In the genomic region with DNA sequence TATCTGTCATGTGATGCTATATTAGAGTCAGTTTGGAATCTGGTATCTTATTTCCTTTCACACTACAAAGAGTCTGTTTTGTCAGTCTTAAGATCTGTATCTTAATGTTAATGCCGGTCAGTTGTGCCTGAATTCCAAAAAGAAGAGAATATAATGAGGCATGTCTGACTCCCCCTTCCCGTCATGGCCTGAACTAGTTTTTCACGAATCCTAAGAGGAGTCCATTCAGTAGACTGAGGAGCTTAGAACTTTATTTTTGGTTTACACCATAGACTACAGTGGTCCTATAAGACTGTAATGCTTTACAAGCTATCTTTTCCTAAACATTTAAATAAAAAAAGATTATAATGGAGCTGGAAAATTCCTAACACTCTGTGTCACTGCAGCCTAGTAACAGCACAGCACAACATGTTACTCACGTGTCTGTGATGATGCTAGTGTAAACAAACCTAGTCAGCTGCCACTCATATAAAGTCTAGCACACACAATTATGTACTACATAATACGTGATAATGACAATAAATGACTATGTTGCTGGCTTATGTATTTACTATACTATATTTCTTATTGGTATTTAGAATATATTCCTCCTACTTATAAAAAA, we compare ENCODE assay signal across 10 cellular contexts. TPM values are rescaled to one million over a fixed set of nuclear protein-coding genes. Genes with fewer than 3 reads are reported as not detected.
A peak's percentile ranks its signal among the peaks of the same experiment; 100 is the strongest.
DNase-seq lines count a peak whose midpoint lies in the region; ATAC-seq and TF ChIP-seq lines count a peak whose summit lies in the region.
"Had no signal": no experiment of that assay in that cellular context is flagged by ENCODE, and none has a peak within 500 bp of the region (broad histone marks: within the 10 kb centered on the region; RNA-seq: fewer than 3 reads in every experiment).

No MANE protein-coding gene starts in this region.

- H3K27me3 Mint-ChIP-seq in activated T-cell treated with anti-CD3 and anti-CD28 coated beads, Interleukin-2, amount 50 U/mL, for 4 hours (ENCODE audit: low read depth): no peaks in the 10 kb centered on the region
- H3K27me3 Mint-ChIP-seq: stimulated activated naive CD8-positive, alpha-beta T cell treated with anti-CD3 and anti-CD28 coated beads, Interleukin-15, Interleukin-2, amounts not matched to agents 100 ng/mL and 50 ng/mL, for 24 hours had no signal

- peaks cover 18% of the 10 kb centered on the region for H3K4me1 Mint-ChIP-seq in activated T-cell treated with anti-CD3 and anti-CD28 coated beads, Interleukin-2, amount 50 U/mL, for 4 hours (ENCODE audit: low read depth)

- no peak overlapping the region for H3K4me2 ChIP-seq in parathyroid adenoma (ENCODE audit: low read length)

- peak overlapping the region; percentile 6 for H3K27ac ChIP-seq in parathyroid adenoma

- H3K79me2 ChIP-seq in parathyroid adenoma: peaks cover 17% of the 10 kb centered on the region

- H3K36me3 Mint-ChIP-seq in activated T-cell treated with anti-CD3 and anti-CD28 coated beads, Interleukin-2, amount 50 U/mL, for 4 hours (ENCODE audit: insufficient read depth): peaks cover 46% of the 10 kb centered on the region

- no peak overlapping the region for H3K9ac ChIP-seq in parathyroid adenoma

- no peaks in the 10 kb centered on the region for H3K9me3 ChIP-seq in parathyroid adenoma (ENCODE audit: control insufficient read depth, low read length)

- H3K4me3 Mint-ChIP-seq in activated T-cell treated with anti-CD3 and anti-CD28 coated beads, Interleukin-2, amount 50 U/mL, for 4 hours: no peak overlapping the region
- H3K4me3 Mint-ChIP-seq: stimulated activated naive CD8-positive, alpha-beta T cell treated with anti-CD3 and anti-CD28 coated beads, Interleukin-15, Interleukin-2, amounts not matched to agents 100 ng/mL and 50 ng/mL, for 24 hours had no signal

- peaks cover 11% of the 10 kb centered on the region for H3K4me1 ChIP-seq in parathyroid adenoma

- DNase-seq in H4 (ENCODE audit: low spot score): peak; percentile 33
- DNase-seq in NCI-H460 (ENCODE audit: extremely low read depth, low read depth): peak; percentile 9
- DNase-seq in epithelial cell of esophagus (ENCODE audit: low read depth): peak; percentile 83
- no peak for DNase-seq in activated T-cell treated with anti-CD3 and anti-CD28 coated beads, Interleukin-2, amount 50 U/mL, for 4 hours
- DNase-seq in NOMO-1 treated with dmso at 0.1 percent for 144 hours (lab: John Stamatoyannopoulos, UW; ENCODE audit: unreplicated experiment): no peak
- DNase-seq in occipital lobe (lab: John Stamatoyannopoulos, UW): no peak
- DNase-seq in NCI-H446 treated with DMSO at 0.1 percent for 48 hours (lab: John Stamatoyannopoulos, UW): no peak
- DNase-seq: MV-4-11 had no signal

- H2AFZ ChIP-seq in parathyroid adenoma: no peak overlapping the region

- H3K27me3 ChIP-seq in parathyroid adenoma (ENCODE audit: control insufficient read depth, insufficient read depth, low read length): no peaks in the 10 kb centered on the region

- H3K36me3 ChIP-seq in parathyroid adenoma (ENCODE audit: control insufficient read depth, insufficient read depth, low read length): no peaks in the 10 kb centered on the region

- no peak overlapping the region for H3K4me3 ChIP-seq in epithelial cell of esophagus (ENCODE audit: low read length)
- H3K4me3 ChIP-seq in parathyroid adenoma (ENCODE audit: low read depth, low read length): no peak overlapping the region

- H3K9me3 Mint-ChIP-seq in activated T-cell treated with anti-CD3 and anti-CD28 coated beads, Interleukin-2, amount 50 U/mL, for 4 hours: no peaks in the 10 kb centered on the region

- no peak for TF ChIP-seq CTCF in epithelial cell of esophagus (IDR thresholded peaks at IDR 0.05; ENCODE audit: insufficient read depth, low read depth, low read length, missing control alignments)
- no peak for TF ChIP-seq CTCF in parathyroid adenoma (IDR thresholded peaks at IDR 0.05)

- ATAC-seq in activated T-cell treated with anti-CD3 and anti-CD28 coated beads, Interleukin-2, amount 50 U/mL, for 4 hours: no peak

RNA-seq across cellular contexts. Expression of a gene that starts 50.6 kb away (rescaled TPM):
- 104 and 132 TPM in 2 replicates for total RNA-seq in H4 (2014; rRNA removed; shearing (Covaris generic))
- 31.5 and 35.8 TPM in 2 replicates for total RNA-seq in NCI-H460 (2014; rRNA removed; shearing (Covaris generic))
- 45.9 and 55.8 TPM in 2 replicates for polyA plus RNA-seq in NCI-H460 (2014; cell fraction: nucleus; rRNA removed)
- total RNA-seq in activated T-cell treated with anti-CD3 and anti-CD28 coated beads, Interleukin-2, amount 50 U/mL, for 4 hours: 10 to 100 TPM; 46.2 to 49.2 (median 47.1) TPM
- total RNA-seq in occipital lobe: 86.9 TPM

Comparison
In these comparisons a context has a peak if more than half of its experiments do, and no peak if none do; other contexts are left out.
1. DNase-seq: peak in H4 (single experiment), NCI-H460 (single experiment) and epithelial cell of esophagus (single experiment); none in activated T-cell treated with anti-CD3 and anti-CD28 coated beads, Interleukin-2, amount 50 U/mL, for 4 hours (single experiment), NOMO-1 treated with dmso at 0.1 percent for 144 hours (single experiment), occipital lobe (single experiment) and NCI-H446 treated with DMSO at 0.1 percent for 48 hours (single experiment).